Comparison of ENCODE assay signal across 9 cellular contexts in the genomic region with DNA sequence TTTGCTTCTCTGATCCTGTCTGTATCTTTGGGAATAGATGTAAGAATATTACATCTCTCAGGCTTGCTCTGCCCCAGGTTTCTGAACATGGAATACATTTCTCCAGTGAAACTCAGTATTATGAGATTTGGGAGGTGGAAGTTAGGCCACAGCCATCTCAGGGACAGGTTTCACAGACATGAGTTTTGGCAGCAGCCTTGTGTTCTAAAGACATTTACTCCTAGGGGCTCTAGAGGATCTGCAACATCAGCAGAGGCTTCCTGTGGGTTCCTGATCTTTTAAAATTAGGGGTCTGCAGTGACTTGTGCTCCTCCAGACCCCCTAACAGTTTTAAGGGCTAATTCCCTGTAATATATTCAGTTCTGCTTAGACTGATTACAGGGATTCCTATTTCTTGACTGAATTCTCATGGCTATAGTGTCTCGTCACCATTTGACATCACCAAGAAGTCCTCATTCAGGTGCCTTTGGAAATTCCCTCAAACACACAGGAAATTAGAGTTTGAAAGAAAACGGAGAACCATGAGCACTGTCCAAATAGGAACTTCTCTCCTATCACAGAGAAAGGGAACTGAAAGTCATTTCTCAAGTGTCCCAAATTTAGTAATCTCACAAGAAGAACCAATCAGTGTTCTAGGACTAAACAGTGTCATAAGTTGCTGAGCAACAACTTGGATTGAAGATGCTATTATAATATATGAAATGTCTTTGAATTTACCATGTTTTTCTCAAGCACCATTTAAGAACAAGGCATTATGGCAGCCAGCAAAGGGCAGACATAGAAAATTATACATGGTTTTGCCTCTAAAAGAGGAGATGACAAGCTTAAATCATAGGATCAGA. TPM values are rescaled to one million over a fixed set of nuclear protein-coding genes. Genes with fewer than 3 reads are reported as not detected.
A peak's percentile ranks its signal among the peaks of the same experiment; 100 is the strongest.
DNase-seq lines count a peak whose midpoint lies in the region; ATAC-seq and TF ChIP-seq lines count a peak whose summit lies in the region.
"Had no signal": no experiment of that assay in that cellular context is flagged by ENCODE, and none has a peak within 500 bp of the region (broad histone marks: within the 10 kb centered on the region; RNA-seq: fewer than 3 reads in every experiment).

No MANE protein-coding gene starts in this region.

- 0 out of 2 replicates have a peak, but pooled peaks cover 2% of the 10 kb centered on the region for H3F3A ChIP-seq in DOHH2 (ENCODE audit: control insufficient read depth, insufficient read depth)

- H2BK12ac ChIP-seq in H9 (ENCODE audit: insufficient read length, low read depth, low read length), result no peak overlapping the region

- no peak overlapping the region for H4K5ac ChIP-seq in H9 (ENCODE audit: insufficient read length, low read depth, low read length)

- H3K4me1 Mint-ChIP-seq in H9, result peaks cover 4 to 6% of the 10 kb centered on the region in 2 experiments

- H2BK20ac ChIP-seq in H9 (ENCODE audit: low read depth, low read length, poor library complexity, severe bottlenecking), result no peak overlapping the region

- no peaks in the 10 kb centered on the region; the same call in 1 of the 2 replicates for H3K27me3 Mint-ChIP-seq in H9 (ENCODE audit: low read depth)

- H4K8ac ChIP-seq in H9 (replicated peaks; ENCODE audit: insufficient read length, low read depth, low read length), result no peak overlapping the region

- H3K4me3 Mint-ChIP-seq in H9, result no peak overlapping the region
- H3K4me3 Mint-ChIP-seq: activated naive CD4-positive, alpha-beta T cell treated with anti-CD3 and anti-CD28 coated beads, Interleukin-2, amount 50 U/mL, for 24 hours had no signal

- H3K79me1 ChIP-seq in H9 (ENCODE audit: insufficient read depth, low read depth, low read length, poor library complexity, severe bottlenecking), result no peaks in the 10 kb centered on the region

- H3K27ac Mint-ChIP-seq in H9, result no peak overlapping the region
- H3K27ac Mint-ChIP-seq: activated naive CD4-positive, alpha-beta T cell treated with anti-CD3 and anti-CD28 coated beads, Interleukin-2, amount 50 U/mL, for 24 hours had no signal

- no peak overlapping the region for H2AK5ac ChIP-seq in H9 (ENCODE audit: insufficient read length, low read length)

- H3K27ac ChIP-seq in DOHH2 (ENCODE audit: low read depth, low read length), result peak overlapping the region; percentile 64
- peak overlapping the region; percentile 75 for H3K27ac ChIP-seq in thymus (ENCODE audit: low read depth)
- H3K27ac ChIP-seq in testis, result peak overlapping the region in 1 of 2 donors; percentile 66
- H3K27ac ChIP-seq in H9 (ENCODE audit: insufficient read length, low read depth, low read length), result no peak overlapping the region

- H3K79me2 ChIP-seq in DOHH2 (ENCODE audit: control insufficient read depth, low read length) (peaks cover 26% of the 10 kb centered on the region), H9 (ENCODE audit: insufficient read depth, low read length) (no peaks in the 10 kb centered on the region)

- no peaks in the 10 kb centered on the region for H3K9me3 Mint-ChIP-seq in H9
- H3K9me3 Mint-ChIP-seq: activated naive CD4-positive, alpha-beta T cell treated with anti-CD3 and anti-CD28 coated beads, Interleukin-2, amount 50 U/mL, for 24 hours had no signal

- no peaks in the 10 kb centered on the region for H3K23me2 ChIP-seq in H9 (ENCODE audit: insufficient read length, low read depth, low read length, poor library complexity, severe bottlenecking)

- H3K9me2 ChIP-seq in DOHH2 (replicated peaks; ENCODE audit: control insufficient read depth, low read length), result no peaks in the 10 kb centered on the region

- peak; percentile 64 for ATAC-seq in GM21526 (IDR thresholded peaks at IDR 0.05; ENCODE audit: low FRiP score, unreplicated experiment)

- no peak overlapping the region for H2BK5ac ChIP-seq in H9 (ENCODE audit: insufficient read length, low read length)

- DNase-seq in KG1 (lab: John Stamatoyannopoulos, UW) (peak; percentile 20), fibroblast of mammary gland (ENCODE audit: low read depth) (peak; percentile 24), testis (no peak), H9 (no peak)
- DNase-seq in activated CD8-positive, alpha-beta memory T cell treated with anti-CD3 and anti-CD28 coated beads, Interleukin-2, amount 50 U/mL, for 4 hours, result no peak

- H4K20me1 ChIP-seq in DOHH2 (ENCODE audit: control insufficient read depth, insufficient read depth, low read depth, low read length), result no peaks in the 10 kb centered on the region
- H4K20me1 ChIP-seq in H9 (ENCODE audit: control insufficient read depth, insufficient read depth, insufficient read length), result no peaks in the 10 kb centered on the region

- H3K36me3 ChIP-seq in DOHH2 (ENCODE audit: control insufficient read depth, low read length) (peaks cover 22% of the 10 kb centered on the region), thymus (ENCODE audit: control insufficient read depth, insufficient read depth) (no peaks in the 10 kb centered on the region), testis (ENCODE audit: low read depth, missing control alignments) (no peaks in the 10 kb centered on the region)

- WGBS in thymus, result 38% methylated on average over 2 of the region's 2 CpGs
- WGBS in testis, 2 donors, result 73 to 75% methylated on average over 2 of the region's 2 CpGs
- WGBS in H9 (ENCODE audit: extremely low coverage, insufficient read length, low lambda C conversion rate), result no CpG with 5 or more reads among the region's 2 CpGs

- no peak overlapping the region for H3T11ph ChIP-seq in H9 (ENCODE audit: low read length)

- H2AFZ ChIP-seq in H9 (ENCODE audit: low read length), result no peak overlapping the region

- no peaks in the 10 kb centered on the region; a peak in 1 of 7 replicates for H3K36me3 Mint-ChIP-seq in H9 (ENCODE audit: insufficient read depth in 1 of 3, low read depth in 3 of 3)
- H3K36me3 Mint-ChIP-seq: activated naive CD4-positive, alpha-beta T cell treated with anti-CD3 and anti-CD28 coated beads, Interleukin-2, amount 50 U/mL, for 24 hours had no signal

- H3K56ac ChIP-seq in H9 (ENCODE audit: insufficient read length, low read depth, low read length), result no peak overlapping the region

- H3K27me3 ChIP-seq in DOHH2 (ENCODE audit: control insufficient read depth, low read length) (no peaks in the 10 kb centered on the region), thymus (ENCODE audit: control insufficient read depth, insufficient read depth) (no peaks in the 10 kb centered on the region), testis (no peaks in the 10 kb centered on the region), H9 (ENCODE audit: insufficient read depth, low read length) (no peaks in the 10 kb centered on the region)

- no peak overlapping the region for H3K4ac ChIP-seq in H9 (ENCODE audit: low read depth, low read length)

- H3K4me3 ChIP-seq in DOHH2 (ENCODE audit: low read length) (peak overlapping the region; percentile 33), fibroblast of mammary gland (ENCODE audit: control insufficient read depth, low read depth, low read length) (no peak overlapping the region), thymus (ENCODE audit: low read length) (no peak overlapping the region), testis (no peak overlapping the region)

- intact Hi-C loops in testis (cut with DNase I; ENCODE audit: low total_unique reads), result no loop called here

- H3K4me1 ChIP-seq in DOHH2 (ENCODE audit: control insufficient read depth, low read length) (peaks cover 56% of the 10 kb centered on the region), thymus (ENCODE audit: control insufficient read depth, insufficient read depth, low read length) (no peaks in the 10 kb centered on the region), testis (no peaks in the 10 kb centered on the region), H9 (ENCODE audit: insufficient read depth, low read length) (no peaks in the 10 kb centered on the region)

- no peak overlapping the region for H3K9ac ChIP-seq in H9 (ENCODE audit: extremely low read depth, insufficient read length, low read length)

- H3K4me2 ChIP-seq in DOHH2 (ENCODE audit: low read length), result peak overlapping the region; percentile 60
- H3K4me2 ChIP-seq in H9 (ENCODE audit: insufficient read depth, insufficient read length, low read length), result no peak overlapping the region

- no peak overlapping the region for H3K14ac ChIP-seq in H9 (ENCODE audit: insufficient read depth, low read length)

- no peak for TF ChIP-seq POLR2A in testis (IDR thresholded peaks at IDR 0.05)

- H4K91ac ChIP-seq in H9 (ENCODE audit: insufficient read length, low read depth, low read length), result no peak overlapping the region

- TF ChIP-seq CTCF in DOHH2 (IDR thresholded peaks at IDR 0.05; ENCODE audit: low read depth, low read length, poor library complexity, severe bottlenecking) (no peak), fibroblast of mammary gland (conservative IDR thresholded peaks at IDR 0.05; ENCODE audit: control insufficient read depth, insufficient read depth, low read depth, low read length) (no peak), testis (IDR thresholded peaks at IDR 0.05) (no peak), H9 (conservative IDR thresholded peaks at IDR 0.05) (no peak)

- no peak overlapping the region for H2BK15ac ChIP-seq in H9 (ENCODE audit: low read depth, low read length)

- H2BK120ac ChIP-seq in H9 (ENCODE audit: low read depth, low read length, poor library complexity, severe bottlenecking), result no peak overlapping the region

- H3K23ac ChIP-seq in H9 (ENCODE audit: insufficient read length, low read depth, low read length), result no peak overlapping the region

- H3K9me3 ChIP-seq in DOHH2 (ENCODE audit: control insufficient read depth, insufficient read depth, low read length) (no peaks in the 10 kb centered on the region), thymus (ENCODE audit: control insufficient read depth) (no peaks in the 10 kb centered on the region), testis (no peaks in the 10 kb centered on the region), H9 (ENCODE audit: control insufficient read depth, low read depth, low read length) (no peaks in the 10 kb centered on the region)

- no peak overlapping the region for H3K18ac ChIP-seq in H9 (ENCODE audit: insufficient read length, low read depth, low read length)

RNA-seq across cellular contexts. Expression of a gene that starts 2.5 kb away (rescaled TPM):
- polyA plus RNA-seq in thymus (1,667 TPM), testis (ENCODE audit: insufficient read depth, low read depth, low replicate concordance) (626 TPM)
- total RNA-seq in testis (10 to 100 TPM; 23.4 to 50.2 TPM), H9 (2021) (2.8 and 3.1 TPM in 2 replicates)

RNA-seq across cellular contexts. Expression of a gene that starts 30.2 kb away (rescaled TPM):
- not detected for polyA plus RNA-seq in thymus
- total RNA-seq in testis, result under 1 TPM in 1 of 2 donors, not detected in 1; 0.74 TPM
- not detected for polyA plus RNA-seq in testis (ENCODE audit: insufficient read depth, low read depth, low replicate concordance)
- total RNA-seq in H9 (2021), result not detected in 2 replicates

Comparison
In these comparisons a context has a peak if more than half of its experiments do, and no peak if none do; other contexts are left out.
1. DNase-seq: peak in KG1 (single experiment) and fibroblast of mammary gland (single experiment); none in testis (single experiment), activated CD8-positive, alpha-beta memory T cell treated with anti-CD3 and anti-CD28 coated beads, Interleukin-2, amount 50 U/mL, for 4 hours (single experiment) and H9 (single experiment).